ENCODE assay signal across 12 cellular contexts in the genomic region with DNA sequence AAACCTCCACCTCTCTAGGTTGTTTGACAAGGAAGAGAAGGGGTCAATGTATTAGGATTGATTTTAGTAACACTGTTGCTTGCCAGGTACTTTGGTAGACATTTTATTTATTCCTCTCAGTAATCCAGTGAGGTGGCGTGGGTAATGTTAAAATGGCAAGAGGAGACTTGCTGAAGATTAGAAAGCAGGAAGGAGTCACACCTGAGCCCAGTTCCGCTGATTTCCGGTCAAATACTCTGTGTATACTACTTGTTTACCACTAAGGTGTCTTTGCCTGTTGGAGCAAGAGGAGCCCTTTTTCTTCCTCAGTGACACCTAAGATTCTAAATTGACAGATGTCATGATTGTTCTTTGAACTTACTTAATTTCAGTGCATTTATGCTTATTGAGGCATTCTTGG. TPM values are rescaled to one million over a fixed set of nuclear protein-coding genes. Genes with fewer than 3 reads are reported as not detected.
A peak's percentile ranks its signal among the peaks of the same experiment; 100 is the strongest.
DNase-seq lines count a peak whose midpoint lies in the region; ATAC-seq and TF ChIP-seq lines count a peak whose summit lies in the region.
"Had no signal": no experiment of that assay in that cellular context is flagged by ENCODE, and none has a peak within 500 bp of the region (broad histone marks: within the 10 kb centered on the region; RNA-seq: fewer than 3 reads in every experiment).

No MANE protein-coding gene starts in this region.

- H3K23ac ChIP-seq in trophoblast cell (ENCODE audit: low read length), result no peak overlapping the region

- no TSS peak for BruUV-seq in Calu3 (replicated peaks; lab: Mats Ljungman, UMichigan)

- ATAC-seq in HG03135 (IDR thresholded peaks at IDR 0.05; ENCODE audit: unreplicated experiment) (no peak), left ventricle myocardium superior (no peak), GM19463 (IDR thresholded peaks at IDR 0.05; ENCODE audit: unreplicated experiment) (no peak)

- no peaks in the 10 kb centered on the region for H3K9me3 ChIP-seq in trophoblast cell (ENCODE audit: insufficient read depth, low read depth, low read length)
- H3K9me3 ChIP-seq: SK-N-SH had no signal

- no CpG with 5 or more reads among the region's 3 CpGs for WGBS in trophoblast cell (ENCODE audit: extremely low coverage, insufficient coverage, insufficient read length)

- no peak overlapping the region for H4K91ac ChIP-seq in trophoblast cell (ENCODE audit: low read depth, low read length)

- H3K9me3 Mint-ChIP-seq in Calu3 (ENCODE audit: low read depth, unreplicated experiment) (no peaks in the 10 kb centered on the region), nephron progenitor cell (no peaks in the 10 kb centered on the region)
- no peaks in the 10 kb centered on the region for H3K9me3 Mint-ChIP-seq in dendritic cell treated with granulocyte-macrophage colony-stimulating factor and Interleukin-4, amounts not matched to agents 40 ng/mL and 50 ng/mL, for 4 days

- H3K4me2 ChIP-seq in trophoblast cell (ENCODE audit: low read length), result no peak overlapping the region

- H3K4me3 Mint-ChIP-seq in Calu3 (ENCODE audit: low read depth, unreplicated experiment) (peak overlapping the region; percentile 14), nephron progenitor cell (peak overlapping the region; percentile 98)
- no peak overlapping the region for H3K4me3 Mint-ChIP-seq in dendritic cell treated with granulocyte-macrophage colony-stimulating factor and Interleukin-4, amounts not matched to agents 40 ng/mL and 50 ng/mL, for 4 days

- no peak overlapping the region for H2AK5ac ChIP-seq in trophoblast cell (ENCODE audit: low read length)

- no peak overlapping the region for H2AFZ ChIP-seq in trophoblast cell (ENCODE audit: insufficient read depth, low read length, poor library complexity)

- no peak overlapping the region for H4K8ac ChIP-seq in trophoblast cell (ENCODE audit: low read depth, low read length)

- H3K27me3 Mint-ChIP-seq in Calu3 (ENCODE audit: unreplicated experiment) (no peaks in the 10 kb centered on the region), nephron progenitor cell (ENCODE audit: low read depth, poor library complexity) (no peaks in the 10 kb centered on the region)
- H3K27me3 Mint-ChIP-seq in dendritic cell treated with granulocyte-macrophage colony-stimulating factor and Interleukin-4, amounts not matched to agents 40 ng/mL and 50 ng/mL, for 4 days, result no peaks in the 10 kb centered on the region

- intact Hi-C loops in Calu3 (cut with micrococcal nuclease; ENCODE audit: unreplicated experiment), result loop anchor here (2.0 kb wide), 1 partner anchor 284 kb away; no protein-coding TSS in a partner anchor
- intact Hi-C loops in dendritic cell treated with granulocyte-macrophage colony-stimulating factor and Interleukin-4, amounts not matched to agents 40 ng/mL and 50 ng/mL, for 4 days (cut with micrococcal nuclease), result no loop called here
- intact Hi-C loops in left ventricle myocardium superior (cut with micrococcal nuclease), result no loop called here

- H3K4me1 Mint-ChIP-seq in Calu3 (ENCODE audit: low read depth, unreplicated experiment) (peaks cover 16% of the 10 kb centered on the region), nephron progenitor cell (peaks cover 37% of the 10 kb centered on the region)
- peaks cover 20% of the 10 kb centered on the region for H3K4me1 Mint-ChIP-seq in dendritic cell treated with granulocyte-macrophage colony-stimulating factor and Interleukin-4, amounts not matched to agents 40 ng/mL and 50 ng/mL, for 4 days (ENCODE audit: low read depth)

- DNase-seq in Calu3, result no peak
- peak; percentile 1 for DNase-seq in NCI-H69 (lab: John Stamatoyannopoulos, UW)
- DNase-seq in nephron progenitor cell, result no peak
- DNase-seq in left ventricle myocardium superior, result no peak
- no peak for DNase-seq in trophoblast cell
- DNase-seq: caudate nucleus, DMS153, SK-N-SH had no signal

- H3K14ac ChIP-seq in trophoblast cell (ENCODE audit: low read length), result no peak overlapping the region

- no peak overlapping the region for H3K4ac ChIP-seq in trophoblast cell (ENCODE audit: low read depth, low read length)

- H3K27ac Mint-ChIP-seq in Calu3 (ENCODE audit: unreplicated experiment), result no peak overlapping the region
- H3K27ac Mint-ChIP-seq in dendritic cell treated with granulocyte-macrophage colony-stimulating factor and Interleukin-4, amounts not matched to agents 40 ng/mL and 50 ng/mL, for 4 days, result peak overlapping the region; percentile 71
- H3K27ac Mint-ChIP-seq in nephron progenitor cell, result no peak overlapping the region

- H3K18ac ChIP-seq in trophoblast cell (ENCODE audit: low read length), result no peak overlapping the region

- peaks cover 24% of the 10 kb centered on the region for H3K36me3 Mint-ChIP-seq in Calu3 (ENCODE audit: insufficient read depth, unreplicated experiment)
- H3K36me3 Mint-ChIP-seq in dendritic cell treated with granulocyte-macrophage colony-stimulating factor and Interleukin-4, amounts not matched to agents 40 ng/mL and 50 ng/mL, for 4 days (ENCODE audit: low read depth), result peaks cover 35% of the 10 kb centered on the region
- H3K36me3 Mint-ChIP-seq in nephron progenitor cell (ENCODE audit: low read depth), result peaks cover 15% of the 10 kb centered on the region

- no peak overlapping the region for H2BK5ac ChIP-seq in trophoblast cell (ENCODE audit: low read depth, low read length, poor library complexity)

- no peak overlapping the region for H3K4me3 ChIP-seq in trophoblast cell (ENCODE audit: low read depth, low read length)

- peaks cover 2 to 6% of the 10 kb centered on the region in 2 experiments for H3K36me3 ChIP-seq in trophoblast cell (ENCODE audit: control insufficient read depth in 1 of 2, insufficient read depth in 2 of 2, low read length in 2 of 2)

- H3K27ac ChIP-seq in trophoblast cell (ENCODE audit: low read depth, low read length), result no peak overlapping the region
- H3K27ac ChIP-seq: KMS-11 had no signal

- no peak overlapping the region for H3K9ac ChIP-seq in trophoblast cell (ENCODE audit: low read length)
- H3K9ac ChIP-seq: KMS-11 had no signal

- peaks cover 7% of the 10 kb centered on the region for H3K79me2 ChIP-seq in trophoblast cell (ENCODE audit: control insufficient read depth, insufficient read depth, low read length, poor library complexity)

- H2BK12ac ChIP-seq in trophoblast cell (ENCODE audit: low read length), result no peak overlapping the region

- H3K79me1 ChIP-seq in trophoblast cell (ENCODE audit: low read length), result peaks cover 8% of the 10 kb centered on the region

- H3K4me1 ChIP-seq in trophoblast cell (ENCODE audit: control insufficient read depth in 1 of 2, insufficient read depth in 2 of 2, low read length in 2 of 2), result peaks cover 0 to 2% of the 10 kb centered on the region in 2 experiments

- H2BK120ac ChIP-seq in trophoblast cell (ENCODE audit: insufficient read depth, low read length, poor library complexity), result no peak overlapping the region

- TF ChIP-seq CTCF in Calu3 (IDR thresholded peaks at IDR 0.05; ENCODE audit: unreplicated experiment), result no peak
- no peak for TF ChIP-seq CTCF in nephron progenitor cell (IDR thresholded peaks at IDR 0.05)

- CTCF ChIA-PET in Calu3 (lab: Charles Lee), result no interaction called here

- no peaks in the 10 kb centered on the region for H3K27me3 ChIP-seq in trophoblast cell (ENCODE audit: insufficient read depth, low read length)

- no peak overlapping the region for H4K12ac ChIP-seq in trophoblast cell (ENCODE audit: low read depth, low read length)

RNA-seq across cellular contexts. Expression of gene OXNAD1, which starts 1.7 kb away (rescaled TPM):
- 16.3 and 16.8 TPM in 2 replicates for total RNA-seq in Calu3 (2022)
- total RNA-seq in left ventricle myocardium superior, result 15.4 TPM
- polyA plus RNA-seq in trophoblast cell (2013), result 6.6 and 7.1 TPM in 2 replicates

RNA-seq across cellular contexts. Expression of gene DPH3, which starts 2.0 kb away (rescaled TPM):
- total RNA-seq in Calu3 (2022), result 14.7 and 16.8 TPM in 2 replicates
- 18.2 TPM for total RNA-seq in left ventricle myocardium superior
- 27.3 and 28.8 TPM in 2 replicates for polyA plus RNA-seq in trophoblast cell (2013)
